ENCODE assay signal across 28 cellular contexts in the genomic region with DNA sequence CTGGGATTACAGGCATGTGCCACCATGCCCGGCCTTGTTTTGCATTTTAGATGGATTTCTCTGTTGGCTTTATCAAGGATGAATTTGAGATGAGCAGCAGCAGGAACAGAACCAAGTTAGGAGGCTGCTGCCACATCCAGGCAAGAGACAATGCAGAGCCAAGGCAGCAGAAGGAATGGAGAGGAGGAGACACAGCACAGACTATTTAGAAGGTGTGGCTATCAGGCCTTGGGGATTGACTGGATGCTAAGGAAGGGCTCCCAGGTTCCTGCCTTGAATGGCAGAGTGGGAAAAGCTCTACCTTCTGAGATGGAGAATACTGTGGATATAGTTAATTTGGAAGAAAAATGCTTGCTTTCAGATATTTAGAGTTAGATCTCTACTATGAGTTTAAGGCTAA.
"Had no signal": no experiment of that assay in that cellular context is flagged by ENCODE, and none has a peak within 500 bp of the region (broad histone marks: within the 10 kb centered on the region; RNA-seq: fewer than 3 reads in every experiment).

No MANE protein-coding gene starts in this region.

- H3K9me3 ChIP-seq: body of pancreas, breast epithelium had no signal

- H3K27ac ChIP-seq: body of pancreas, brain microvascular endothelial cell, breast epithelium, VCaP had no signal

- H3K36me3 ChIP-seq: brain microvascular endothelial cell, breast epithelium had no signal

- DNase-seq: activated B cell treated with CpG ODN at 0.5 μM for 24 hours; activated CD4-positive, alpha-beta memory T cell treated with anti-CD3 and anti-CD28 coated beads for 36 hours; activated CD4-positive, alpha-beta T cell treated with anti-CD3 and anti-CD28 coated beads for 4 hours; activated CD4-positive, alpha-beta T cell treated with anti-CD3 and anti-CD28 coated beads, Interleukin-2, amount 10 ng/mL, durations not matched to agents 24 days and 14 days; activated CD4-positive, alpha-beta T cell treated with anti-CD3 and anti-CD28 coated beads, Interleukin-2, amount 50 U/mL, for 1 hour; activated CD4-positive, alpha-beta T cell treated with anti-CD3 and anti-CD28 coated beads, Interleukin-2, amount 50 U/mL, for 4 hours; activated CD4-positive, CD25-positive, alpha-beta regulatory T cell treated with anti-CD3 and anti-CD28 coated beads, Interleukin-2, amount 50 U/mL, for 72 hours; activated CD8-positive, alpha-beta memory T cell treated with anti-CD3 and anti-CD28 coated beads, Interleukin-2, amount 50 U/mL, for 4 hours; activated CD8-positive, alpha-beta T cell treated with anti-CD3 and anti-CD28 coated beads for 36 hours; activated effector memory CD4-positive, alpha-beta T cell treated with Interleukin-2 at 50 U/mL for 16 hours; activated gamma-delta T cell; activated naive CD4-positive, alpha-beta T cell treated with anti-CD3 and anti-CD28 coated beads, Interleukin-2, amount 10 ng/mL, durations not matched to agents 7 days and 5 days; activated naive CD4-positive, alpha-beta T cell treated with Interleukin-2 at 50 U/mL for 16 hours; activated naive CD8-positive, alpha-beta T cell treated with anti-CD3 and anti-CD28 coated beads, Interleukin-2, amount 10 ng/mL, durations not matched to agents 7 days and 5 days; activated naive CD8-positive, alpha-beta T cell treated with anti-CD3 and anti-CD28 coated beads, Interleukin-2, amount 50 U/mL, for 24 hours; activated T-cell treated with anti-CD3 and anti-CD28 coated beads for 4 hours; activated T-cell treated with anti-CD3 and anti-CD28 coated beads, Interleukin-2, amount 50 U/mL, for 1 hour; activated T-cell treated with anti-CD3 and anti-CD28 coated beads, Interleukin-2, amount 50 U/mL, for 48 hours; amniotic stem cell; aorta; body of pancreas; brain microvascular endothelial cell; central memory CD4-positive, alpha-beta T cell; T-helper 1 cell; T-helper 2 cell; T-helper 9 cell had no signal

- H3K4me1 ChIP-seq: body of pancreas, breast epithelium had no signal

- ATAC-seq: activated CD8-positive, alpha-beta T cell treated with anti-CD3 and anti-CD28 coated beads for 36 hours; activated naive CD8-positive, alpha-beta T cell treated with anti-CD3 and anti-CD28 coated beads, Interleukin-2, amount 50 U/mL, for 24 hours; body of pancreas had no signal

- H3K4me3 ChIP-seq: body of pancreas, breast epithelium had no signal

- H3K27me3 ChIP-seq: body of pancreas, brain microvascular endothelial cell had no signal
